1 cellular context compared by ENCODE assay signal in genomic region chr16:15682105-15682570, GRCh38.
TF ChIP-seq lines count a peak whose summit lies in the region.

No MANE protein-coding gene starts in this region.

TF ChIP-seq in HepG2, 621 proteins besides CTCF, POLR2A, EP300 and RAD21 (continued from another document and continues in another):
- TF ChIP-seq FUBP1 (CRISPR knock-in tag; IDR thresholded peaks at IDR 0.05; ENCODE audit: borderline replicate concordance) (no peak), ZNF768 (CRISPR knock-in tag; IDR thresholded peaks at IDR 0.05) (no peak), ATF4 (CRISPR knock-in tag; IDR thresholded peaks at IDR 0.05) (no peak), PCBP1 (IDR thresholded peaks at IDR 0.05; ENCODE audit: borderline replicate concordance, low read depth, low read length) (no peak), MYNN (CRISPR knock-in tag; IDR thresholded peaks at IDR 0.05; ENCODE audit: low read depth) (no peak), ZNF720 (CRISPR knock-in tag; IDR thresholded peaks at IDR 0.05) (no peak), MLLT10 (CRISPR knock-in tag; IDR thresholded peaks at IDR 0.05) (no peak), MTERF4 (CRISPR knock-in tag; IDR thresholded peaks at IDR 0.05) (no peak), ZNF317 (CRISPR knock-in tag; IDR thresholded peaks at IDR 0.05) (no peak), SMYD3 (CRISPR knock-in tag; IDR thresholded peaks at IDR 0.05) (no peak), ZNF691 (CRISPR knock-in tag; IDR thresholded peaks at IDR 0.05; ENCODE audit: borderline replicate concordance, low read depth) (no peak), ZNF674 (CRISPR knock-in tag; IDR thresholded peaks at IDR 0.05; ENCODE audit: low read depth) (no peak), STAG1 (CRISPR knock-in tag; IDR thresholded peaks at IDR 0.05) (peak; percentile 73), ETV6 (CRISPR knock-in tag; conservative IDR thresholded peaks at IDR 0.05) (no peak), ZSCAN25 (CRISPR knock-in tag; IDR thresholded peaks at IDR 0.05) (no peak), ZNF780A (CRISPR knock-in tag; IDR thresholded peaks at IDR 0.05) (no peak), ZNF333 (CRISPR knock-in tag; IDR thresholded peaks at IDR 0.05; ENCODE audit: borderline replicate concordance) (no peak), ZNF784 (CRISPR knock-in tag; IDR thresholded peaks at IDR 0.05; ENCODE audit: borderline replicate concordance) (0 out of 2 replicates have a peak, but pooled peaks have one; percentile 20), HOXD1 (CRISPR knock-in tag; IDR thresholded peaks at IDR 0.05) (no peak), ZBTB49 (CRISPR knock-in tag; IDR thresholded peaks at IDR 0.05; ENCODE audit: borderline replicate concordance) (no peak), TCF12 (IDR thresholded peaks at IDR 0.05) (no peak), TCF12 (CRISPR knock-in tag; IDR thresholded peaks at IDR 0.05) (no peak), RFX1 (IDR thresholded peaks at IDR 0.05) (0 out of 2 replicates have a peak, but pooled peaks have one; percentile 25), TOE1 (CRISPR knock-in tag; IDR thresholded peaks at IDR 0.05) (no peak), ELF1 (CRISPR knock-in tag; IDR thresholded peaks at IDR 0.05) (no peak), FOXK1 (CRISPR knock-in tag; IDR thresholded peaks at IDR 0.05; ENCODE audit: borderline replicate concordance, low read depth) (peak; percentile 71; the same call in 1 of the 2 replicates), HNRNPLL (IDR thresholded peaks at IDR 0.05; ENCODE audit: low read depth, low read length, poor library complexity, severe bottlenecking) (no peak), ZNF781 (CRISPR knock-in tag; IDR thresholded peaks at IDR 0.05; ENCODE audit: borderline replicate concordance, not compliant biosample characterization) (no peak), SP4 (CRISPR knock-in tag; IDR thresholded peaks at IDR 0.05) (no peak), ZNF713 (CRISPR knock-in tag; IDR thresholded peaks at IDR 0.05) (no peak), AGO1 (IDR thresholded peaks at IDR 0.05; ENCODE audit: low read depth, low read length, poor library complexity, severe bottlenecking) (no peak), BRD4 (CRISPR knock-in tag; IDR thresholded peaks at IDR 0.05) (no peak), ZEB1 (IDR thresholded peaks at IDR 0.05; ENCODE audit: insufficient replicate concordance, low read depth) (no peak), DRAP1 (CRISPR knock-in tag; IDR thresholded peaks at IDR 0.05) (no peak; the same call in 1 of the 2 replicates), HNF4A (CRISPR knock-in tag; IDR thresholded peaks at IDR 0.05) (no peak), ZFP62 (CRISPR knock-in tag; IDR thresholded peaks at IDR 0.05) (no peak), ETV5 (CRISPR knock-in tag; IDR thresholded peaks at IDR 0.05; ENCODE audit: borderline replicate concordance) (peak; percentile 18; the same call in 1 of the 2 replicates), ZNF331 (CRISPR knock-in tag; IDR thresholded peaks at IDR 0.05) (peak; percentile 23; the same call in 1 of the 2 replicates), SOX6 (IDR thresholded peaks at IDR 0.05) (no peak), SOX6 (CRISPR knock-in tag; IDR thresholded peaks at IDR 0.05) (0 out of 2 replicates have a peak, but pooled peaks have one; percentile 5), HNRNPL (IDR thresholded peaks at IDR 0.05; ENCODE audit: low read depth, low read length) (no peak), MLXIP (CRISPR knock-in tag; IDR thresholded peaks at IDR 0.05; ENCODE audit: borderline replicate concordance) (no peak), FOXJ3 (CRISPR knock-in tag; IDR thresholded peaks at IDR 0.05; ENCODE audit: borderline replicate concordance) (no peak), ARNT2 (CRISPR knock-in tag; IDR thresholded peaks at IDR 0.05; ENCODE audit: low read depth) (no peak), DR1 (CRISPR knock-in tag; IDR thresholded peaks at IDR 0.05) (no peak), ZNF703 (CRISPR knock-in tag; IDR thresholded peaks at IDR 0.05; ENCODE audit: borderline replicate concordance) (no peak), GATA4 (IDR thresholded peaks at IDR 0.05; ENCODE audit: borderline replicate concordance, low read depth) (no peak), CEBPB (IDR thresholded peaks at IDR 0.05; ENCODE audit: borderline replicate concordance, low read depth, low read length) (no peak), MYC (CRISPR knock-in tag; IDR thresholded peaks at IDR 0.05; ENCODE audit: borderline replicate concordance) (no peak), CBX5 (CRISPR knock-in tag; IDR thresholded peaks at IDR 0.05; ENCODE audit: borderline replicate concordance) (peak; percentile 68; the same call in 1 of the 2 replicates), NKX3-1 (CRISPR knock-in tag; IDR thresholded peaks at IDR 0.05) (no peak), MTA3 (CRISPR knock-in tag; IDR thresholded peaks at IDR 0.05) (no peak), RFXAP (CRISPR knock-in tag; IDR thresholded peaks at IDR 0.05; ENCODE audit: borderline replicate concordance) (no peak), ZBTB25 (CRISPR knock-in tag; IDR thresholded peaks at IDR 0.05) (peak; percentile 58; the same call in 1 of the 2 replicates), ZNF121 (CRISPR knock-in tag; IDR thresholded peaks at IDR 0.05) (no peak), GMEB1 (CRISPR knock-in tag; IDR thresholded peaks at IDR 0.05; ENCODE audit: borderline replicate concordance) (no peak), ZSCAN5A (CRISPR knock-in tag; IDR thresholded peaks at IDR 0.05; ENCODE audit: borderline replicate concordance) (no peak), ZFP37 (CRISPR knock-in tag; IDR thresholded peaks at IDR 0.05; ENCODE audit: borderline replicate concordance) (no peak), EEA1 (CRISPR knock-in tag; IDR thresholded peaks at IDR 0.05; ENCODE audit: borderline replicate concordance) (no peak), CAMTA2 (CRISPR knock-in tag; IDR thresholded peaks at IDR 0.05; ENCODE audit: borderline replicate concordance) (no peak)
